17 cellular contexts compared by ENCODE assay signal in the genomic region with DNA sequence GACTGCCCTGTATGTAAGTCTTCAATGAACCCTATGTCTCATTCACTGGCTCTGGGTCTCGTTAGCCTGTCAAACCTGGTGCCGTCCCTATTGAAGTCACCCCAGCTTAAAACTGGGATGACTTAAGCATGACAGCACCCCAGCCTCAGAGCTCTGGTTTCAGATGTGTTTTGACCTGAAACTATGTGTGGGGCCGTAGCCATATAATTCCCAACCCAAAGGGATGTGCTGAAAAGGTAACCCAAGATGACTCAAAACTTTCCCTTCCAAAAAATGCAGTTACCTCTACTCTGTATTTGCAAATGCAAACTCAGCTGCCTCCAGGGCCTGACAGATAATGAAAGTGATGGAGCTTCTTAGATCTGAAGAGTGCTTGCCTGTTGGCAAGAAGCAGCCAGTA.
DNase-seq lines count a peak whose midpoint lies in the region; ATAC-seq, FAIRE-seq and TF ChIP-seq lines count a peak whose summit lies in the region.
"Had no signal": no experiment of that assay in that cellular context is flagged by ENCODE, and none has a peak within 500 bp of the region (broad histone marks: within the 10 kb centered on the region; RNA-seq: fewer than 3 reads in every experiment).

No MANE protein-coding gene starts in this region.

- H3K9me3 ChIP-seq in NT2/D1 (ENCODE audit: insufficient read depth, low read length) (0 out of 2 replicates have a peak, but pooled peaks cover 11% of the 10 kb centered on the region), esophagus squamous epithelium (no peaks in the 10 kb centered on the region)
- H3K9me3 ChIP-seq: left ventricle myocardium inferior, prostate gland, SJCRH30 had no signal

- intact Hi-C loops in esophagus squamous epithelium (cut with DNase I): no loop called here

- H3K36me3 ChIP-seq in NT2/D1 (ENCODE audit: insufficient read depth, insufficient read length, low read length): no peaks in the 10 kb centered on the region
- H3K36me3 ChIP-seq in esophagus squamous epithelium: no peaks in the 10 kb centered on the region
- H3K36me3 ChIP-seq: left ventricle myocardium inferior, prostate gland, SJCRH30 had no signal

- DNase-seq in GM19239 (ENCODE audit: insufficient read length, low spot score) (no peak), NT2/D1 (ENCODE audit: low read depth, low spot score) (peak; percentile 30), NCI-H1417 (lab: John Stamatoyannopoulos, UW) (no peak), esophagus squamous epithelium (lab: John Stamatoyannopoulos, UW) (no peak), NOMO-1 treated with DMSO at 0.1 percent for 48 hours (lab: John Stamatoyannopoulos, UW; ENCODE audit: unreplicated experiment) (no peak)
- DNase-seq: activated CD4-positive, alpha-beta T cell treated with anti-CD3 and anti-CD28 coated beads, Interleukin-2, amount 50 U/mL, for 1 hour; activated T-cell treated with anti-CD3 and anti-CD28 coated beads, Interleukin-2, amount 50 U/mL, for 24 hours; central memory CD4-positive, alpha-beta T cell; effector memory CD8-positive, alpha-beta T cell; left ventricle myocardium inferior; SJCRH30; T1000 had no signal

- H3K27ac ChIP-seq in esophagus squamous epithelium: no peak overlapping the region
- H3K27ac ChIP-seq: left ventricle myocardium inferior, prostate gland, SJCRH30 had no signal

- H3K9ac ChIP-seq in NT2/D1 (ENCODE audit: insufficient read length, low read depth): no peak overlapping the region

- peak; percentile 94 for FAIRE-seq in GM19239 (lab: Jason Lieb, UNC)
- FAIRE-seq: D721Med had no signal

- no peaks in the 10 kb centered on the region for H3K27me3 ChIP-seq in NT2/D1 (ENCODE audit: insufficient read depth, insufficient read length)
- H3K27me3 ChIP-seq in esophagus squamous epithelium: no peaks in the 10 kb centered on the region
- H3K27me3 ChIP-seq: SJCRH30 had no signal

- 23 to 35% methylated on average over 2 to 3 of the region's 3 CpGs for WGBS in esophagus squamous epithelium, 2 donors

- no peak for TF ChIP-seq CTCF in esophagus squamous epithelium (IDR thresholded peaks at IDR 0.05)

- no peak for TF ChIP-seq POLR2A in esophagus squamous epithelium (IDR thresholded peaks at IDR 0.05)

- ATAC-seq in GM18498 (IDR thresholded peaks at IDR 0.05; ENCODE audit: unreplicated experiment) (peak; percentile 56), HG02623 (IDR thresholded peaks at IDR 0.05; ENCODE audit: unreplicated experiment) (peak; percentile 63), HG03354 (IDR thresholded peaks at IDR 0.05; ENCODE audit: poor library complexity, severe bottlenecking, unreplicated experiment) (no peak)
- ATAC-seq: effector memory CD8-positive, alpha-beta T cell had no signal

- H3K4me1 ChIP-seq in NT2/D1 (ENCODE audit: insufficient read depth, insufficient read length): peaks cover 4% of the 10 kb centered on the region
- no peaks in the 10 kb centered on the region for H3K4me1 ChIP-seq in esophagus squamous epithelium
- H3K4me1 ChIP-seq: left ventricle myocardium inferior, prostate gland, SJCRH30 had no signal

- H3K4me3 ChIP-seq in NT2/D1 (ENCODE audit: insufficient read length, low read depth) (no peak overlapping the region), esophagus squamous epithelium (no peak overlapping the region)
- H3K4me3 ChIP-seq: left ventricle myocardium inferior, prostate gland, SJCRH30 had no signal
